ENCODE assay signal across 34 cellular contexts in genomic region chr1:224861317-224861716, GRCh38.
"Had no signal": no experiment of that assay in that cellular context is flagged by ENCODE, and none has a peak within 500 bp of the region (broad histone marks: within the 10 kb centered on the region; RNA-seq: fewer than 3 reads in every experiment).

No MANE protein-coding gene starts in this region.

- H3K27ac Mint-ChIP-seq: activated B cell treated with CpG ODN at 0.5 μM for 24 hours; activated CD4-positive, alpha-beta memory T cell treated with anti-CD3 and anti-CD28 coated beads for 36 hours; activated CD4-positive, alpha-beta T cell treated with anti-CD3 and anti-CD28 coated beads, Interleukin-2, amount 10 ng/mL, durations not matched to agents 24 days and 14 days; activated CD8-positive, alpha-beta T cell treated with anti-CD3 and anti-CD28 coated beads for 36 hours; activated naive CD4-positive, alpha-beta T cell treated with anti-CD3 and anti-CD28 coated beads for 36 hours; activated naive CD4-positive, alpha-beta T cell treated with anti-CD3 and anti-CD28 coated beads, Interleukin-2, amount 50 U/mL, for 72 hours; activated naive CD8-positive, alpha-beta T cell treated with anti-CD3 and anti-CD28 coated beads for 36 hours; activated T-cell treated with anti-CD3 and anti-CD28 coated beads, Interleukin-2, amount 50 U/mL, for 72 hours; activated T-helper 1 cell treated with anti-CD3 and anti-CD28 coated beads, Interleukin-12 subunit alpha, Interleukin-12 subunit beta, Interleukin-2, Interleukin-4 antibody, amounts not matched to agents 30 ng/mL and 10 ng/mL and 1 ng/mL, durations not matched to agents 14 hours and 24 hours and 36 hours; activated T-helper 17 cell treated with anti-CD3 and anti-CD28 coated beads, Interleukin-2, amount 50 U/mL, for 72 hours; T-helper 1 cell treated with Interleukin-12 subunit alpha and Interleukin-12 subunit beta and Interleukin-4 antibody, amounts not matched to agents 30 μg/mL and 1 μg/mL, for 36 hours; T-helper 2 cell treated with Interferon-gamma antibody and Interleukin-4, amounts not matched to agents 5 μg/mL and 100 μg/mL, for 36 hours had no signal

- H3K27me3 Mint-ChIP-seq: activated B cell treated with CpG ODN at 0.5 μM for 24 hours had no signal

- DNase-seq: activated B cell treated with CpG ODN at 0.5 μM for 24 hours; activated CD4-positive, alpha-beta memory T cell treated with anti-CD3 and anti-CD28 coated beads for 36 hours; activated CD4-positive, alpha-beta T cell treated with anti-CD3 and anti-CD28 coated beads for 4 hours; activated CD4-positive, alpha-beta T cell treated with anti-CD3 and anti-CD28 coated beads, Interleukin-2, amount 10 ng/mL, durations not matched to agents 24 days and 14 days; activated CD4-positive, alpha-beta T cell treated with anti-CD3 and anti-CD28 coated beads, Interleukin-2, amount 50 U/mL, for 1 hour; activated CD4-positive, alpha-beta T cell treated with anti-CD3 and anti-CD28 coated beads, Interleukin-2, amount 50 U/mL, for 4 hours; activated CD4-positive, CD25-positive, alpha-beta regulatory T cell treated with anti-CD3 and anti-CD28 coated beads, Interleukin-2, amount 50 U/mL, for 72 hours; activated CD8-positive, alpha-beta memory T cell treated with anti-CD3 and anti-CD28 coated beads, Interleukin-2, amount 50 U/mL, for 4 hours; activated CD8-positive, alpha-beta T cell treated with anti-CD3 and anti-CD28 coated beads for 36 hours; activated effector memory CD4-positive, alpha-beta T cell treated with anti-CD3 and anti-CD28 coated beads, Interleukin-2, amount 50 U/mL, for 16 hours; activated gamma-delta T cell treated with Interleukin-2 at 50 U/mL for 16 hours; activated naive CD4-positive, alpha-beta T cell; activated naive CD4-positive, alpha-beta T cell treated with anti-CD3 and anti-CD28 coated beads for 36 hours; activated naive CD4-positive, alpha-beta T cell treated with anti-CD3 and anti-CD28 coated beads, Interleukin-2, amount 50 U/mL, for 16 hours; activated naive CD8-positive, alpha-beta T cell treated with anti-CD3 and anti-CD28 coated beads for 36 hours; activated T-cell treated with anti-CD3 and anti-CD28 coated beads for 4 hours; activated T-cell treated with anti-CD3 and anti-CD28 coated beads, Interleukin-2, amount 50 U/mL, for 1 hour; activated T-cell treated with anti-CD3 and anti-CD28 coated beads, Interleukin-2, amount 50 U/mL, for 4 hours; activated T-cell treated with anti-CD3 and anti-CD28 coated beads, Interleukin-2, amount 50 U/mL, for 72 hours; adrenal gland; amniotic stem cell; aorta; body of pancreas; brain microvascular endothelial cell; central memory CD4-positive, alpha-beta T cell; T-helper 2 cell; T-helper 9 cell had no signal

- H3K4me3 Mint-ChIP-seq: activated B cell treated with CpG ODN at 0.5 μM for 24 hours; activated CD4-positive, alpha-beta memory T cell treated with anti-CD3 and anti-CD28 coated beads for 36 hours; activated CD4-positive, alpha-beta T cell treated with anti-CD3 and anti-CD28 coated beads, Interleukin-2, amount 10 ng/mL, durations not matched to agents 24 days and 14 days; activated CD8-positive, alpha-beta T cell treated with anti-CD3 and anti-CD28 coated beads for 36 hours; activated naive CD4-positive, alpha-beta T cell treated with anti-CD3 and anti-CD28 coated beads for 36 hours; activated naive CD8-positive, alpha-beta T cell treated with anti-CD3 and anti-CD28 coated beads for 36 hours; activated T-cell treated with anti-CD3 and anti-CD28 coated beads, Interleukin-2, amount 50 U/mL, for 4 hours; activated T-cell treated with anti-CD3 and anti-CD28 coated beads, Interleukin-2, amount 50 U/mL, for 72 hours; activated T-helper 1 cell treated with anti-CD3 and anti-CD28 coated beads, Interleukin-12 subunit alpha, Interleukin-12 subunit beta, Interleukin-2, Interleukin-4 antibody, amounts not matched to agents 30 ng/mL and 10 ng/mL and 1 ng/mL, durations not matched to agents 14 hours and 24 hours and 36 hours; activated T-helper 17 cell treated with anti-CD3 and anti-CD28 coated beads, Interleukin-2, amount 50 U/mL, for 72 hours; T-helper 1 cell treated with Interleukin-12 subunit alpha and Interleukin-12 subunit beta and Interleukin-4 antibody, amounts not matched to agents 30 μg/mL and 1 μg/mL, for 36 hours; T-helper 2 cell treated with Interferon-gamma antibody and Interleukin-4, amounts not matched to agents 5 μg/mL and 100 μg/mL, for 36 hours had no signal

- H3K36me3 Mint-ChIP-seq: activated CD4-positive, alpha-beta memory T cell treated with anti-CD3 and anti-CD28 coated beads for 36 hours; activated naive CD4-positive, alpha-beta T cell treated with anti-CD3 and anti-CD28 coated beads, Interleukin-2, amount 50 U/mL, for 72 hours; activated naive CD8-positive, alpha-beta T cell treated with anti-CD3 and anti-CD28 coated beads for 36 hours had no signal

- H3K4me3 ChIP-seq: adrenal gland, body of pancreas, breast epithelium had no signal

- H3K4me1 ChIP-seq: adrenal gland, body of pancreas, breast epithelium had no signal

- H3K36me3 ChIP-seq: adrenal gland, brain microvascular endothelial cell, breast epithelium had no signal

- ATAC-seq: activated CD8-positive, alpha-beta T cell treated with anti-CD3 and anti-CD28 coated beads for 36 hours; activated naive CD4-positive, alpha-beta T cell treated with anti-CD3 and anti-CD28 coated beads, Interleukin-2, amount 50 U/mL, for 72 hours; activated T-cell treated with anti-CD3 and anti-CD28 coated beads, Interleukin-2, amount 50 U/mL, for 4 hours; activated T-cell treated with anti-CD3 and anti-CD28 coated beads, Interleukin-2, amount 50 U/mL, for 72 hours; activated T-helper 17 cell treated with anti-CD3 and anti-CD28 coated beads, Interleukin-2, amount 50 U/mL, for 72 hours; body of pancreas had no signal

- H3K27ac ChIP-seq: adrenal gland, body of pancreas, brain microvascular endothelial cell, breast epithelium, VCaP had no signal

- H3K9me3 Mint-ChIP-seq: activated CD4-positive, alpha-beta T cell treated with anti-CD3 and anti-CD28 coated beads, Interleukin-2, amount 10 ng/mL, durations not matched to agents 24 days and 14 days; activated naive CD4-positive, alpha-beta T cell treated with anti-CD3 and anti-CD28 coated beads for 36 hours; activated naive CD8-positive, alpha-beta T cell treated with anti-CD3 and anti-CD28 coated beads for 36 hours; activated T-cell treated with anti-CD3 and anti-CD28 coated beads, Interleukin-2, amount 50 U/mL, for 72 hours; activated T-helper 17 cell treated with anti-CD3 and anti-CD28 coated beads, Interleukin-2, amount 50 U/mL, for 72 hours; T-helper 2 cell treated with Interferon-gamma antibody and Interleukin-4, amounts not matched to agents 5 μg/mL and 100 μg/mL, for 36 hours had no signal

- H3K4me1 Mint-ChIP-seq: activated B cell treated with CpG ODN at 0.5 μM for 24 hours; activated CD4-positive, alpha-beta T cell treated with anti-CD3 and anti-CD28 coated beads, Interleukin-2, amount 10 ng/mL, durations not matched to agents 24 days and 14 days; activated naive CD8-positive, alpha-beta T cell treated with anti-CD3 and anti-CD28 coated beads for 36 hours; activated T-helper 17 cell treated with anti-CD3 and anti-CD28 coated beads, Interleukin-2, amount 50 U/mL, for 72 hours had no signal

- H3K9me3 ChIP-seq: body of pancreas had no signal
